8 cellular contexts compared by ENCODE assay signal in the genomic region with DNA sequence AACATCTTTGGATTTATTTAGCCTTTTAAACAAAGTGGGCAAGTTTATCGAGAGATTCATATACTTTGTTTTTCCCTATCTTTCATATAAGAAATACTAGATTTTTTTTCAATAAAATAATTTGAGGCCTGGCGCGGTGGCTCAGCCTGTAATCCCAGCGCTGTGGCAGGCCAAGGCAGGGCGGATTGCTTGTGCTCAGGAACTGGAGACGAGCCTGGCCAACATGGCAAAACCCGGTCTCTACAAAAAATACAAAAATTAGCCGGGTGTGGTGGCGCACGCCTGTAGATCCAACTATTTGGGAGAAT. TPM values are rescaled to one million over a fixed set of nuclear protein-coding genes. Genes with fewer than 3 reads are reported as not detected.
DNase-seq lines count a peak whose midpoint lies in the region; ATAC-seq, FAIRE-seq and TF ChIP-seq lines count a peak whose summit lies in the region.

No MANE protein-coding gene starts in this region.

- no peak for TF ChIP-seq RAD21 in HepG2 (CRISPR knock-in tag; IDR thresholded peaks at IDR 0.05)

- peaks cover 27% of the 10 kb centered on the region for H3K4me1 Mint-ChIP-seq in activated CD4-positive, alpha-beta T cell treated with anti-CD3 and anti-CD28 coated beads, Interleukin-2, amount 10 ng/mL, durations not matched to agents 7 days and 5 days

- H3K9ac ChIP-seq in HepG2 (ENCODE audit: insufficient read depth, low read depth, low read length) = peak overlapping the region; percentile 80

- intact Hi-C loops in adrenal gland (cut with DNase I) (loop anchor here in 1 of 2 donors (10.0 kb wide), 1 partner anchor 104 kb away; no protein-coding TSS in a partner anchor), HepG2 (cut with micrococcal nuclease; ENCODE audit: unreplicated experiment) (loop anchor here (5.0 to 10.0 kb wide), 6 partner anchors 98 to 593 kb away; a partner anchor contains a TSS), testis (cut with DNase I; ENCODE audit: low total_unique reads) (no loop called here)

- H3K36me3 Mint-ChIP-seq in activated CD4-positive, alpha-beta T cell treated with anti-CD3 and anti-CD28 coated beads, Interleukin-2, amount 10 ng/mL, durations not matched to agents 7 days and 5 days (ENCODE audit: low read depth) = peaks cover 28% of the 10 kb centered on the region

- peak overlapping the region in 3 of 4 donors; percentile 33 to 98 (median 63) for H3K4me3 ChIP-seq in adrenal gland
- peak overlapping the region; percentile 85 to 94 (median 89) for H3K4me3 ChIP-seq in HepG2 (replicated peaks in 1 of 3; ENCODE audit: insufficient read depth in 1 of 3, low read depth in 2 of 3, low read length in 3 of 3)
- H3K4me3 ChIP-seq in testis = peak overlapping the region; percentile 85

- H3K4me3 Mint-ChIP-seq in activated CD4-positive, alpha-beta T cell treated with anti-CD3 and anti-CD28 coated beads, Interleukin-2, amount 10 ng/mL, durations not matched to agents 7 days and 5 days = peak overlapping the region; percentile 91

- ATAC-seq in HepG2 (no peak), GM21423 (IDR thresholded peaks at IDR 0.05; ENCODE audit: unreplicated experiment) (no peak)

- H3K4me2 ChIP-seq in HepG2 (ENCODE audit: low read depth, low read length) = peak overlapping the region; percentile 89

- no peaks in the 10 kb centered on the region for H3K36me3 ChIP-seq in adrenal gland (replicated peaks in 1 of 2)
- no peaks in the 10 kb centered on the region for H3K36me3 ChIP-seq in HepG2 (replicated peaks in 1 of 2; ENCODE audit: control insufficient read depth in 1 of 2, insufficient read depth in 2 of 2, low read length in 2 of 2)
- no peaks in the 10 kb centered on the region for H3K36me3 ChIP-seq in testis (ENCODE audit: low read depth, missing control alignments)

- H3K9me3 ChIP-seq in adrenal gland (replicated peaks in 1 of 3) = no peaks in the 10 kb centered on the region
- H3K9me3 ChIP-seq in HepG2 (ENCODE audit: low read length) = no peaks in the 10 kb centered on the region
- no peaks in the 10 kb centered on the region for H3K9me3 ChIP-seq in testis

- in situ Hi-C loops in HepG2 (cut with HindIII; ENCODE audit: extremely low pct_ligation_motif_present, low pct_unique_long_range_greater_than_20kb) = loop anchor here (5.0 kb wide), 1 partner anchor 83 kb away; a partner anchor contains a TSS

- H3K27ac ChIP-seq in adrenal gland (peak overlapping the region; percentile 55 to 92 (median 71)), HepG2 (ENCODE audit: extremely low read length, insufficient read depth, low read length) (peak overlapping the region; percentile 95), testis (peak overlapping the region; percentile 86 to 91)

- CTCF ChIA-PET in activated CD4-positive, alpha-beta T cell treated with anti-CD3 and anti-CD28 coated beads, Interleukin-2, amount 10 ng/mL, durations not matched to agents 7 days and 5 days (lab: Charles Lee) = no interaction called here
- CTCF ChIA-PET in HepG2 (lab: Yijun Ruan, JAX; ENCODE audit: low intra/inter-chr PET ratio, low total read pairs) = no interaction called here

- TF ChIP-seq POLR2A in adrenal gland (IDR thresholded peaks at IDR 0.05) (no peak), HepG2 (IDR thresholded peaks at IDR 0.05; ENCODE audit: insufficient read depth in 1 of 2, low read depth in 2 of 2, low read length in 2 of 2) (no peak), testis (IDR thresholded peaks at IDR 0.05) (no peak)

- no peaks in the 10 kb centered on the region for H4K20me1 ChIP-seq in HepG2 (ENCODE audit: insufficient read depth, low read length)

- TF ChIP-seq EP300 in HepG2 (IDR thresholded peaks at IDR 0.05; ENCODE audit: low read depth in 2 of 2, low read length in 2 of 2) (no peak), HepG2 (CRISPR knock-in tag; IDR thresholded peaks at IDR 0.05; ENCODE audit: borderline replicate concordance) (no peak)

- 80 to 89% (median 86%) methylated on average over 10 of the region's 10 CpGs for WGBS in adrenal gland, 4 donors
- WGBS in HepG2 (ENCODE audit: low lambda C conversion rate) = 25% methylated on average over 10 of the region's 10 CpGs
- WGBS in testis, 2 donors = 59 to 61% methylated on average over 10 of the region's 10 CpGs

- H3K4me1 ChIP-seq in adrenal gland (replicated peaks in 1 of 2) (peaks cover 5 to 18% of the 10 kb centered on the region in 2 donors), HepG2 (ENCODE audit: insufficient read depth, low read length) (peaks cover 43% of the 10 kb centered on the region), testis (no peaks in the 10 kb centered on the region)

- peaks cover 8% of the 10 kb centered on the region for H3K79me2 ChIP-seq in HepG2 (ENCODE audit: insufficient read depth, low read length)

- POLR2A ChIA-PET in activated CD4-positive, alpha-beta T cell treated with anti-CD3 and anti-CD28 coated beads, Interleukin-2, amount 10 ng/mL, durations not matched to agents 7 days and 5 days (lab: Charles Lee) = no interaction called here
- POLR2A ChIA-PET in HepG2 (lab: Yijun Ruan, JAX) = interaction anchor here (1.4 to 2.0 kb wide), 2 partner anchors 8 to 84 kb away, joined by 4 to 13 read pairs; a partner anchor contains a TSS

- TF ChIP-seq CTCF in adrenal gland (IDR thresholded peaks at IDR 0.05) = no peak
- TF ChIP-seq CTCF in HepG2 (CRISPR knock-in tag; IDR thresholded peaks at IDR 0.05) = no peak
- no peak for TF ChIP-seq CTCF in testis (IDR thresholded peaks at IDR 0.05)

- peak overlapping the region; percentile 97 for H2AFZ ChIP-seq in HepG2 (ENCODE audit: low read length)

- H3K27me3 Mint-ChIP-seq in activated CD4-positive, alpha-beta T cell treated with anti-CD3 and anti-CD28 coated beads, Interleukin-2, amount 10 ng/mL, durations not matched to agents 7 days and 5 days = no peaks in the 10 kb centered on the region

- no TSS peak for BruUV-seq in HepG2 (replicated peaks; lab: Mats Ljungman, UMichigan)

- no peak for FAIRE-seq in HepG2 (lab: Jason Lieb, UNC)

- peak overlapping the region; percentile 97 for H3K27ac Mint-ChIP-seq in activated CD4-positive, alpha-beta T cell treated with anti-CD3 and anti-CD28 coated beads, Interleukin-2, amount 10 ng/mL, durations not matched to agents 7 days and 5 days

- no peak for DNase-seq in activated CD4-positive, alpha-beta T cell treated with anti-CD3 and anti-CD28 coated beads, Interleukin-2, amount 10 ng/mL, durations not matched to agents 7 days and 5 days
- DNase-seq in activated CD4-positive, alpha-beta T cell treated with anti-CD3 and anti-CD28 coated beads, Interleukin-2, amount 50 U/mL, for 4 hours = no peak
- DNase-seq in adrenal gland (no peak), HepG2 (ENCODE audit: low spot score) (no peak), testis (no peak), NOMO-1 treated with DMSO at 0.1 percent for 48 hours (lab: John Stamatoyannopoulos, UW; ENCODE audit: unreplicated experiment) (no peak), SHP77 treated with DMSO at 0.1 percent for 48 hours (lab: John Stamatoyannopoulos, UW) (no peak)

- no peaks in the 10 kb centered on the region for H3K27me3 ChIP-seq in adrenal gland
- no peaks in the 10 kb centered on the region; a peak in 1 of 5 replicates for H3K27me3 ChIP-seq in HepG2 (ENCODE audit: control insufficient read depth in 1 of 2, insufficient read depth in 2 of 2, low read length in 2 of 2)
- no peaks in the 10 kb centered on the region for H3K27me3 ChIP-seq in testis

- no peaks in the 10 kb centered on the region for H3K9me3 Mint-ChIP-seq in activated CD4-positive, alpha-beta T cell treated with anti-CD3 and anti-CD28 coated beads, Interleukin-2, amount 10 ng/mL, durations not matched to agents 7 days and 5 days

TF ChIP-seq in HepG2, 621 proteins besides CTCF, POLR2A, EP300 and RAD21 (continues in another document):
- TF ChIP-seq RORA (CRISPR knock-in tag; IDR thresholded peaks at IDR 0.05) (no peak), ZKSCAN1 (IDR thresholded peaks at IDR 0.05; ENCODE audit: low read length) (no peak), ARNTL (CRISPR knock-in tag; IDR thresholded peaks at IDR 0.05) (no peak), HOXA7 (CRISPR knock-in tag; IDR thresholded peaks at IDR 0.05) (no peak), NFKBIZ (CRISPR knock-in tag; IDR thresholded peaks at IDR 0.05) (0 out of 2 replicates have a peak, but pooled peaks have one; percentile 1), ZNF709 (CRISPR knock-in tag; IDR thresholded peaks at IDR 0.05) (no peak), MIER2 (CRISPR knock-in tag; IDR thresholded peaks at IDR 0.05) (no peak), HOXA9 (CRISPR knock-in tag; IDR thresholded peaks at IDR 0.05; ENCODE audit: borderline replicate concordance) (no peak), ZNF605 (CRISPR knock-in tag; IDR thresholded peaks at IDR 0.05) (no peak), CC2D1A (CRISPR knock-in tag; IDR thresholded peaks at IDR 0.05) (no peak)

RNA-seq across cellular contexts. Expression of a gene that starts 1.6 kb away (rescaled TPM):
- total RNA-seq in activated CD4-positive, alpha-beta T cell treated with anti-CD3 and anti-CD28 coated beads, Interleukin-2, amount 10 ng/mL, durations not matched to agents 7 days and 5 days = 10 to 100 TPM; 39.9 to 43.3 TPM
- total RNA-seq in adrenal gland (10 to 100 TPM in 2 of 8 donors, 1 to 10 TPM in 5, under 1 TPM in 1; 0.85 to 19.2 (median 4.6) TPM), HepG2 (2016; rRNA removed; fragmentation: Illumina TruSeq; extraction: Trizol) (3.3 and 4.9 TPM in 2 replicates), testis (10 to 100 TPM; 28.3 to 40.6 TPM)
- polyA plus RNA-seq in adrenal gland (1 to 10 TPM; 1.1 to 1.7 (median 1.3) TPM), HepG2 (2011; rRNA removed) (2.4 and 2.8 TPM in 2 replicates), testis (ENCODE audit: insufficient read depth, low read depth, low replicate concordance) (55.9 TPM)
- total RNA-seq in HepG2 (2016; cell fraction: cytosol; rRNA removed; fragmentation: Illumina TruSeq; extraction: Trizol; ENCODE audit: low read depth) = 1.9 and 2.0 TPM in 2 replicates
- 2.9 and 4.9 TPM in 2 replicates for total RNA-seq in HepG2 (2016; cell fraction: insoluble cytoplasmic fraction; rRNA removed; fragmentation: Illumina TruSeq; extraction: Trizol)
- total RNA-seq in HepG2 (2016; cell fraction: membrane; rRNA removed; fragmentation: Illumina TruSeq; extraction: Trizol) = 1.7 and 2.1 TPM in 2 replicates
- 11.3 and 12.9 TPM in 2 replicates for total RNA-seq in HepG2 (2016; cell fraction: nucleus; rRNA removed; fragmentation: Illumina TruSeq; extraction: Trizol)
- 1.4 and 1.9 TPM in 2 replicates for polyA plus RNA-seq in HepG2 (2011; cell fraction: cytosol; rRNA removed)
- 3.7 TPM in 2 replicates for polyA plus RNA-seq in HepG2 (2011; cell fraction: nucleus; rRNA removed)
- polyA plus RNA-seq in HepG2 (2012) = 1.8 and 2.5 TPM in 2 replicates
- polyA plus RNA-seq in HepG2 (2016; cell fraction: cytosol; fragmentation: Illumina TruSeq; extraction: Trizol; ENCODE audit: low read depth) = 0.10 and 0.17 TPM in 2 replicates
- polyA plus RNA-seq in HepG2 (2016; cell fraction: insoluble cytoplasmic fraction; fragmentation: Illumina TruSeq; extraction: Trizol; ENCODE audit: low read depth) = 2.7 and 3.1 TPM in 2 replicates
- polyA plus RNA-seq in HepG2 (2016; cell fraction: membrane; fragmentation: Illumina TruSeq; extraction: Trizol; ENCODE audit: low read depth) = 0.52 and 0.74 TPM in 2 replicates
- polyA plus RNA-seq in HepG2 (2016; cell fraction: nucleus; fragmentation: Illumina TruSeq; extraction: Trizol; ENCODE audit: insufficient read depth, low read depth) = 4.3 and 5.8 TPM in 2 replicates
- 1.9 and 2.2 TPM in 2 replicates for polyA minus RNA-seq in HepG2 (2011; rRNA and poly(A)+ RNA removed; ENCODE audit: low replicate concordance)
- polyA minus RNA-seq in HepG2 (2011; cell fraction: cytosol; rRNA and poly(A)+ RNA removed) = 3.2 and 4.2 TPM in 2 replicates
- 27.4 and 27.6 TPM in 2 replicates for polyA minus RNA-seq in HepG2 (2011; cell fraction: nucleus; rRNA and poly(A)+ RNA removed)
